ENCODE assay signal across 18 cellular contexts in genomic region chr1:2031546-2032540, GRCh38. TPM values are rescaled to one million over a fixed set of nuclear protein-coding genes. Genes with fewer than 3 reads are reported as not detected.
A peak's percentile ranks its signal among the peaks of the same experiment; 100 is the strongest.
DNase-seq lines count a peak whose midpoint lies in the region; ATAC-seq and TF ChIP-seq lines count a peak whose summit lies in the region.
"Had no signal": no experiment of that assay in that cellular context is flagged by ENCODE, and none has a peak within 500 bp of the region (broad histone marks: within the 10 kb centered on the region; RNA-seq: fewer than 3 reads in every experiment).

No MANE protein-coding gene starts in this region.

- H4K20me1 ChIP-seq in BLaER1 (no peaks in the 10 kb centered on the region), HCT116 (ENCODE audit: insufficient read depth) (no peaks in the 10 kb centered on the region)

- H3K4me1 ChIP-seq in BLaER1 (peaks cover 75% of the 10 kb centered on the region), HCT116 (ENCODE audit: control insufficient read depth in 1 of 2, insufficient read depth in 2 of 2, low read length in 2 of 2) (no peaks in the 10 kb centered on the region)
- H3K4me1 ChIP-seq: A549 had no signal

- POLR2A ChIA-PET in HCT116 (lab: Charles Lee), result no interaction called here

- no peaks in the 10 kb centered on the region for H3K9me2 ChIP-seq in HCT116 (ENCODE audit: insufficient read depth)

- H3K9ac ChIP-seq in BLaER1 (peak overlapping the region; percentile 62), HCT116 (ENCODE audit: low read length) (no peak overlapping the region)

- TF ChIP-seq POLR2A in HCT116 (IDR thresholded peaks at IDR 0.05; ENCODE audit: borderline replicate concordance, extremely low read depth, insufficient read depth, insufficient read length), result no peak

- H3K79me2 ChIP-seq in HCT116 (ENCODE audit: insufficient read depth, low read length), result no peaks in the 10 kb centered on the region

- RAD21 ChIA-PET in HCT116 (lab: Charles Lee; ENCODE audit: low non-redundant PET in 1 of 2, low total read pairs in 2 of 2, uncharacterized antibody in 2 of 2, unreplicated experiment in 2 of 2), result no interaction called here

- H3K36me3 ChIP-seq in BLaER1 (no peaks in the 10 kb centered on the region), HCT116 (ENCODE audit: control insufficient read depth in 1 of 2, insufficient read depth in 2 of 2, low read length in 2 of 2) (no peaks in the 10 kb centered on the region)

- H3K4me3 ChIP-seq in BLaER1 (peak overlapping the region; percentile 45), HCT116 (replicated peaks in 1 of 2; ENCODE audit: low read depth in 1 of 2, low read length in 2 of 2) (no peak overlapping the region)
- H3K4me3 ChIP-seq: A549 had no signal

- intact Hi-C loops in HCT116 (cut with micrococcal nuclease), result no loop called here

- no peak for TF ChIP-seq CTCF in HCT116 (IDR thresholded peaks at IDR 0.05 in 2 of 3, conservative IDR thresholded peaks at IDR 0.05 in 1 of 3; ENCODE audit: borderline replicate concordance in 1 of 3, insufficient read depth in 1 of 3, low read depth in 2 of 3, low read length in 2 of 3)

- no peak for DNase-seq in HCT116 (ENCODE audit: low read depth, low spot score)
- DNase-seq in cerebellar cortex (ENCODE audit: low spot score), result peak; percentile 90
- DNase-seq in iPS-NIHi11 (ENCODE audit: low spot score), result peak; percentile 65
- no peak for DNase-seq in NCI-H2171 (lab: John Stamatoyannopoulos, UW)
- no peak for DNase-seq in occipital lobe (lab: John Stamatoyannopoulos, UW)
- no peak for DNase-seq in T1000 (lab: John Stamatoyannopoulos, UW)
- DNase-seq: DMS53, GDM1, GOT3, IMR-90, MV-4-11, NCI-H1436, NCI-H2029 treated with DMSO at 0.1 percent for 48 hours, NCI-H510A treated with DMSO at 0.1 percent for 48 hours had no signal

- BruUV-seq in HCT116 (replicated peaks; lab: Mats Ljungman, UMichigan), result no TSS peak

- H3K9me3 ChIP-seq in BLaER1 (no peaks in the 10 kb centered on the region), HCT116 (ENCODE audit: control insufficient read depth in 1 of 2, insufficient read depth in 1 of 2, low read depth in 1 of 2, low read length in 2 of 2) (no peaks in the 10 kb centered on the region)
- H3K9me3 ChIP-seq: A549 had no signal

- H3K4me2 ChIP-seq in BLaER1 (peak overlapping the region; percentile 99), HCT116 (ENCODE audit: low read length) (no peak overlapping the region)
- H3K4me2 ChIP-seq: A549 had no signal

- TF ChIP-seq RAD21 in HCT116 (IDR thresholded peaks at IDR 0.05; ENCODE audit: low read depth), result no peak

- H3K27me3 ChIP-seq in BLaER1, result no peaks in the 10 kb centered on the region
- H3K27me3 ChIP-seq in HCT116 (ENCODE audit: insufficient read depth, low read length), result no peaks in the 10 kb centered on the region

- CTCF ChIA-PET in HCT116 (lab: Charles Lee), result interaction anchor here (1.0 to 1.4 kb wide), 2 partner anchors 13 kb away, joined by 3 to 6 read pairs; no protein-coding TSS in a partner anchor

- H2AFZ ChIP-seq in HCT116 (ENCODE audit: low read depth, low read length, poor library complexity, severe bottlenecking), result no peak overlapping the region

- H3K27ac ChIP-seq in BLaER1, result peak overlapping the region; percentile 97
- H3K27ac ChIP-seq in HCT116 (ENCODE audit: low read depth, low read length), result no peak overlapping the region
- H3K27ac ChIP-seq: A549 had no signal

- ATAC-seq in HCT116, result 0 out of 2 replicates have a peak, but pooled peaks have one; percentile 28
- no peak for ATAC-seq in HG03442 (IDR thresholded peaks at IDR 0.05; ENCODE audit: unreplicated experiment)
- ATAC-seq: A549 had no signal

TF ChIP-seq in HCT116, 20 proteins besides CTCF, POLR2A, EP300 and RAD21:
- TF ChIP-seq FOSL1 (IDR thresholded peaks at IDR 0.05; ENCODE audit: low read depth) (no peak), EZH2 (IDR thresholded peaks at IDR 0.05) (no peak), CBX3 (IDR thresholded peaks at IDR 0.05; ENCODE audit: low read depth) (no peak), ZNF274 (IDR thresholded peaks at IDR 0.05; ENCODE audit: low read depth, low read length) (no peak), ATF3 (IDR thresholded peaks at IDR 0.05) (no peak), TCF7L2 (IDR thresholded peaks at IDR 0.05; ENCODE audit: borderline replicate concordance, extremely low read depth, insufficient read depth, insufficient read length) (no peak), JUND (IDR thresholded peaks at IDR 0.05) (no peak)
- TF ChIP-seq, protein P1, sequence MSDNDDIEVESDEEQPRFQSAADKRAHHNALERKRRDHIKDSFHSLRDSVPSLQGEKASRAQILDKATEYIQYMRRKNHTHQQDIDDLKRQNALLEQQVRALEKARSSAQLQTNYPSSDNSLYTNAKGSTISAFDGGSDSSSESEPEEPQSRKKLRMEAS (IDR thresholded peaks at IDR 0.05), result no peak

RNA-seq across cellular contexts. Expression of gene GABRD, which starts 12.7 kb away (rescaled TPM):
- total RNA-seq in HCT116 (2021; ENCODE audit: unreplicated experiment), result 15.6 TPM
- polyA plus RNA-seq in HCT116 (2012), result 21.8 and 30.5 TPM in 2 replicates
- total RNA-seq in occipital lobe, result 0.62 TPM
- total RNA-seq: IMR-90, LHCN-M2 had no signal
- polyA plus RNA-seq: IMR-90 had no signal

RNA-seq across cellular contexts. Expression of gene PRKCZ, which starts 18.4 kb away (rescaled TPM):
- total RNA-seq in HCT116 (2021; ENCODE audit: unreplicated experiment) (46.8 TPM), occipital lobe (58.3 TPM)
- polyA plus RNA-seq in HCT116 (2012), result 40.1 and 45.4 TPM in 2 replicates

RNA-seq across cellular contexts. Expression of gene CFAP74, which starts 28.3 kb away (rescaled TPM):
- total RNA-seq in HCT116 (2021; ENCODE audit: unreplicated experiment), result 4.9 TPM
- polyA plus RNA-seq in HCT116 (2012), result 2.9 and 3.3 TPM in 2 replicates
- total RNA-seq in occipital lobe, result 0.47 TPM
- total RNA-seq: IMR-90, LHCN-M2 had no signal
- polyA plus RNA-seq: IMR-90 had no signal

Comparison
In these comparisons a context has a peak if more than half of its experiments do, and no peak if none do; other contexts are left out.
1. DNase-seq: peak in cerebellar cortex (single experiment) and iPS-NIHi11 (single experiment); none in HCT116 (single experiment), NCI-H2171 (single experiment), occipital lobe (single experiment) and T1000 (single experiment).
2. RNA of gene GABRD, which starts 12.7 kb away (total RNA-seq): 15.6 TPM in HCT116 (single experiment); 0.62 TPM in occipital lobe (single experiment); every median in the first group is over 10 times any median in the second.